In the genomic region with DNA sequence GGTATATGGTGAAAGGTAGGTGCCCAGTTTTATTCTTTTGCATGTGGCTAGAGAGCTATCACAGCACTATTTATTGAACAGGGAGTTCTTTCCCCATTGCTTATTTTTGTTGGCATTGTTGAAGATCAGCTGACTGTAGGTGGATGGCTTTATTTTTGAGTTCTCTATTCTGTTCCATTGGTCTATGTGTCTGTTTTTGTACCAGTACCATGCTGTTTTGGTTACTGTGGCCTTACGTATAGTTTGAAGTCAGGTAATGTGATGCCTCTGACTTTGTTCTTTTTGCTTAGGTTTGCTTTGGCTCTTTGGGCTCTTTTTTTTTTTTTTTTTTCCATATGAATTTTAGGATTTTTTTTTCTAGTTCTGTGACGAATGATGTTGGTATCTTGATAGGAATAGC, we compare ENCODE assay signal across 3 cellular contexts.
"Had no signal": no experiment of that assay in that cellular context is flagged by ENCODE, and none has a peak within 500 bp of the region (broad histone marks: within the 10 kb centered on the region; RNA-seq: fewer than 3 reads in every experiment).

No MANE protein-coding gene starts in this region.

- DNase-seq: IMR-90, KBM-7 had no signal

- H3K4me3 ChIP-seq: K562 had no signal
